36 cellular contexts compared by ENCODE assay signal in genomic region chr9:116196806-116197205, GRCh38. TPM values are rescaled to one million over a fixed set of nuclear protein-coding genes. Genes with fewer than 3 reads are reported as not detected.
"Had no signal": no experiment of that assay in that cellular context is flagged by ENCODE, and none has a peak within 500 bp of the region (broad histone marks: within the 10 kb centered on the region; RNA-seq: fewer than 3 reads in every experiment).

No MANE protein-coding gene starts in this region.

- H3K4me3 ChIP-seq: adrenal gland, body of pancreas, coronary artery, dorsolateral prefrontal cortex, gastroesophageal sphincter, heart right ventricle had no signal

- DNase-seq: activated CD4-positive, alpha-beta memory T cell treated with anti-CD3 and anti-CD28 coated beads for 36 hours; activated CD4-positive, alpha-beta T cell treated with anti-CD3 and anti-CD28 coated beads for 36 hours; activated CD4-positive, alpha-beta T cell treated with anti-CD3 and anti-CD28 coated beads, Interleukin-2, amount 10 ng/mL, durations not matched to agents 24 days and 14 days; activated CD4-positive, CD25-positive, alpha-beta regulatory T cell; activated CD4-positive, CD25-positive, alpha-beta regulatory T cell treated with anti-CD3 and anti-CD28 coated beads, Interleukin-2, amount 50 U/mL, for 72 hours; activated CD8-positive, alpha-beta memory T cell treated with anti-CD3 and anti-CD28 coated beads, Interleukin-2, amount 10 ng/mL, durations not matched to agents 7 days and 5 days; activated CD8-positive, alpha-beta memory T cell treated with anti-CD3 and anti-CD28 coated beads, Interleukin-2, amount 50 U/mL, for 4 hours; activated CD8-positive, alpha-beta T cell treated with anti-CD3 and anti-CD28 coated beads, Interleukin-2, amount 10 ng/mL, durations not matched to agents 7 days and 5 days; activated effector memory CD4-positive, alpha-beta T cell treated with anti-CD3 and anti-CD28 coated beads, Interleukin-2, amount 50 U/mL, for 16 hours; activated naive CD4-positive, alpha-beta T cell treated with anti-CD3 and anti-CD28 coated beads for 36 hours; activated naive CD8-positive, alpha-beta T cell treated with anti-CD3 and anti-CD28 coated beads for 36 hours; activated naive CD8-positive, alpha-beta T cell treated with anti-CD3 and anti-CD28 coated beads, Interleukin-2, amount 50 U/mL, for 24 hours; activated T-cell treated with anti-CD3 and anti-CD28 coated beads, Interleukin-2, amount 50 U/mL, for 1 hour; activated T-cell treated with anti-CD3 and anti-CD28 coated beads, Interleukin-2, amount 50 U/mL, for 48 hours; adrenal gland; amygdala; aorta; body of pancreas; caudate nucleus; dorsolateral prefrontal cortex; effector memory CD4-positive, alpha-beta T cell; endodermal cell; foreskin melanocyte; heart right ventricle; T-helper 1 cell; T-helper 17 cell; T1000 had no signal

- H3K9me3 Mint-ChIP-seq: activated CD4-positive, alpha-beta memory T cell treated with anti-CD3 and anti-CD28 coated beads for 36 hours; activated CD4-positive, alpha-beta T cell treated with anti-CD3 and anti-CD28 coated beads, Interleukin-2, amount 10 ng/mL, durations not matched to agents 24 days and 14 days; activated naive CD4-positive, alpha-beta T cell treated with anti-CD3 and anti-CD28 coated beads for 36 hours; activated naive CD4-positive, alpha-beta T cell treated with anti-CD3 and anti-CD28 coated beads, Interleukin-2, amount 50 U/mL, for 24 hours; activated naive CD8-positive, alpha-beta T cell treated with anti-CD3 and anti-CD28 coated beads for 36 hours; activated naive CD8-positive, alpha-beta T cell treated with anti-CD3 and anti-CD28 coated beads, Interleukin-2, amount 50 U/mL, for 24 hours; activated T-helper 1 cell treated with anti-CD3 and anti-CD28 coated beads, Interleukin-12 subunit alpha, Interleukin-12 subunit beta, Interleukin-2, Interleukin-4 antibody, amounts not matched to agents 30 ng/mL and 10 ng/mL and 1 ng/mL, durations not matched to agents 14 hours and 24 hours and 36 hours; activated T-helper 2 cell treated with anti-CD3 and anti-CD28 coated beads, Interferon-gamma antibody, Interleukin-2, Interleukin-4, amounts not matched to agents 10 μg/mL and 5 μg/mL and 100 μg/mL, durations not matched to agents 14 hours and 24 hours and 36 hours; dendritic cell treated with granulocyte-macrophage colony-stimulating factor and Interleukin-4, amounts not matched to agents 40 ng/mL and 50 ng/mL, for 4 days; endodermal cell; T-helper 2 cell treated with Interferon-gamma antibody and Interleukin-4, amounts not matched to agents 5 μg/mL and 100 μg/mL, for 36 hours had no signal

- H3K4me3 Mint-ChIP-seq: activated CD4-positive, alpha-beta memory T cell treated with anti-CD3 and anti-CD28 coated beads for 36 hours; activated CD4-positive, alpha-beta T cell treated with anti-CD3 and anti-CD28 coated beads for 36 hours; activated CD4-positive, alpha-beta T cell treated with anti-CD3 and anti-CD28 coated beads, Interleukin-2, amount 10 ng/mL, durations not matched to agents 24 days and 14 days; activated CD8-positive, alpha-beta memory T cell treated with anti-CD3 and anti-CD28 coated beads, Interleukin-2, amount 10 ng/mL, durations not matched to agents 7 days and 5 days; activated CD8-positive, alpha-beta T cell treated with anti-CD3 and anti-CD28 coated beads, Interleukin-2, amount 10 ng/mL, durations not matched to agents 7 days and 5 days; activated naive CD4-positive, alpha-beta T cell treated with anti-CD3 and anti-CD28 coated beads for 36 hours; activated naive CD4-positive, alpha-beta T cell treated with anti-CD3 and anti-CD28 coated beads, Interleukin-2, amount 50 U/mL, for 24 hours; activated naive CD8-positive, alpha-beta T cell treated with anti-CD3 and anti-CD28 coated beads for 36 hours; activated naive CD8-positive, alpha-beta T cell treated with anti-CD3 and anti-CD28 coated beads, Interleukin-2, amount 50 U/mL, for 24 hours; activated T-helper 1 cell treated with anti-CD3 and anti-CD28 coated beads, Interleukin-12 subunit alpha, Interleukin-12 subunit beta, Interleukin-2, Interleukin-4 antibody, amounts not matched to agents 30 ng/mL and 10 ng/mL and 1 ng/mL, durations not matched to agents 14 hours and 24 hours and 36 hours; dendritic cell treated with granulocyte-macrophage colony-stimulating factor and Interleukin-4, amounts not matched to agents 40 ng/mL and 50 ng/mL, for 4 days; endodermal cell; T-helper 17 cell; T-helper 2 cell treated with Interferon-gamma antibody and Interleukin-4, amounts not matched to agents 5 μg/mL and 100 μg/mL, for 36 hours had no signal

- H3K4me1 Mint-ChIP-seq: activated CD4-positive, alpha-beta T cell treated with anti-CD3 and anti-CD28 coated beads for 36 hours; activated CD4-positive, alpha-beta T cell treated with anti-CD3 and anti-CD28 coated beads, Interleukin-2, amount 10 ng/mL, durations not matched to agents 24 days and 14 days; activated CD8-positive, alpha-beta memory T cell treated with anti-CD3 and anti-CD28 coated beads, Interleukin-2, amount 10 ng/mL, durations not matched to agents 7 days and 5 days; activated naive CD4-positive, alpha-beta T cell treated with anti-CD3 and anti-CD28 coated beads, Interleukin-2, amount 50 U/mL, for 24 hours; activated naive CD8-positive, alpha-beta T cell treated with anti-CD3 and anti-CD28 coated beads for 36 hours; activated naive CD8-positive, alpha-beta T cell treated with anti-CD3 and anti-CD28 coated beads, Interleukin-2, amount 50 U/mL, for 24 hours; T-helper 17 cell had no signal

- H3K27ac ChIP-seq: adrenal gland, body of pancreas, coronary artery, dorsolateral prefrontal cortex, gastroesophageal sphincter, heart right ventricle had no signal

- H3K27me3 Mint-ChIP-seq: activated CD4-positive, alpha-beta T cell treated with anti-CD3 and anti-CD28 coated beads for 36 hours; activated CD4-positive, alpha-beta T cell treated with anti-CD3 and anti-CD28 coated beads, Interleukin-2, amount 10 ng/mL, durations not matched to agents 24 days and 14 days; activated CD8-positive, alpha-beta memory T cell treated with anti-CD3 and anti-CD28 coated beads, Interleukin-2, amount 10 ng/mL, durations not matched to agents 7 days and 5 days; activated naive CD8-positive, alpha-beta T cell treated with anti-CD3 and anti-CD28 coated beads for 36 hours; dendritic cell treated with granulocyte-macrophage colony-stimulating factor and Interleukin-4, amounts not matched to agents 40 ng/mL and 50 ng/mL, for 4 days; T-helper 17 cell had no signal

- H3K36me3 Mint-ChIP-seq: activated CD4-positive, alpha-beta memory T cell treated with anti-CD3 and anti-CD28 coated beads for 36 hours; activated CD8-positive, alpha-beta memory T cell treated with anti-CD3 and anti-CD28 coated beads, Interleukin-2, amount 10 ng/mL, durations not matched to agents 7 days and 5 days; activated naive CD4-positive, alpha-beta T cell treated with anti-CD3 and anti-CD28 coated beads, Interleukin-2, amount 50 U/mL, for 24 hours; activated naive CD8-positive, alpha-beta T cell treated with anti-CD3 and anti-CD28 coated beads for 36 hours had no signal

- H3K9me3 ChIP-seq: adrenal gland, body of pancreas, gastroesophageal sphincter, heart right ventricle had no signal

- H3K27me3 ChIP-seq: adrenal gland, body of pancreas, heart right ventricle had no signal

- H3K36me3 ChIP-seq: adrenal gland, gastroesophageal sphincter, heart right ventricle had no signal

- H3K4me1 ChIP-seq: adrenal gland, body of pancreas, gastroesophageal sphincter had no signal

- ATAC-seq: activated CD4-positive, alpha-beta T cell treated with anti-CD3 and anti-CD28 coated beads for 36 hours; activated CD8-positive, alpha-beta memory T cell treated with anti-CD3 and anti-CD28 coated beads, Interleukin-2, amount 10 ng/mL, durations not matched to agents 7 days and 5 days; activated CD8-positive, alpha-beta T cell treated with anti-CD3 and anti-CD28 coated beads, Interleukin-2, amount 10 ng/mL, durations not matched to agents 7 days and 5 days; activated naive CD8-positive, alpha-beta T cell treated with anti-CD3 and anti-CD28 coated beads, Interleukin-2, amount 50 U/mL, for 24 hours; body of pancreas; esophagus mucosa; gastroesophageal sphincter; heart right ventricle; T-helper 17 cell had no signal

- H3K27ac Mint-ChIP-seq: activated CD4-positive, alpha-beta memory T cell treated with anti-CD3 and anti-CD28 coated beads for 36 hours; activated CD4-positive, alpha-beta T cell treated with anti-CD3 and anti-CD28 coated beads for 36 hours; activated CD4-positive, alpha-beta T cell treated with anti-CD3 and anti-CD28 coated beads, Interleukin-2, amount 10 ng/mL, durations not matched to agents 24 days and 14 days; activated CD8-positive, alpha-beta memory T cell treated with anti-CD3 and anti-CD28 coated beads, Interleukin-2, amount 10 ng/mL, durations not matched to agents 7 days and 5 days; activated CD8-positive, alpha-beta T cell treated with anti-CD3 and anti-CD28 coated beads, Interleukin-2, amount 10 ng/mL, durations not matched to agents 7 days and 5 days; activated naive CD4-positive, alpha-beta T cell treated with anti-CD3 and anti-CD28 coated beads for 36 hours; activated naive CD4-positive, alpha-beta T cell treated with anti-CD3 and anti-CD28 coated beads, Interleukin-2, amount 50 U/mL, for 24 hours; activated naive CD8-positive, alpha-beta T cell treated with anti-CD3 and anti-CD28 coated beads for 36 hours; activated naive CD8-positive, alpha-beta T cell treated with anti-CD3 and anti-CD28 coated beads, Interleukin-2, amount 50 U/mL, for 24 hours; activated T-helper 1 cell treated with anti-CD3 and anti-CD28 coated beads, Interleukin-12 subunit alpha, Interleukin-12 subunit beta, Interleukin-2, Interleukin-4 antibody, amounts not matched to agents 30 ng/mL and 10 ng/mL and 1 ng/mL, durations not matched to agents 14 hours and 24 hours and 36 hours; activated T-helper 2 cell treated with anti-CD3 and anti-CD28 coated beads, Interferon-gamma antibody, Interleukin-2, Interleukin-4, amounts not matched to agents 10 μg/mL and 5 μg/mL and 100 μg/mL, durations not matched to agents 14 hours and 24 hours and 36 hours; dendritic cell treated with granulocyte-macrophage colony-stimulating factor and Interleukin-4, amounts not matched to agents 40 ng/mL and 50 ng/mL, for 4 days; endodermal cell; T-helper 17 cell; T-helper 2 cell treated with Interferon-gamma antibody and Interleukin-4, amounts not matched to agents 5 μg/mL and 100 μg/mL, for 36 hours had no signal

RNA-seq across cellular contexts. Expression of gene PAPPA, which starts 43.2 kb away (rescaled TPM):
- total RNA-seq: activated CD4-positive, alpha-beta memory T cell treated with anti-CD3 and anti-CD28 coated beads for 36 hours; activated CD4-positive, alpha-beta T cell treated with anti-CD3 and anti-CD28 coated beads for 36 hours; activated CD4-positive, alpha-beta T cell treated with anti-CD3 and anti-CD28 coated beads, Interleukin-2, amount 10 ng/mL, durations not matched to agents 24 days and 14 days; activated CD8-positive, alpha-beta memory T cell treated with anti-CD3 and anti-CD28 coated beads for 36 hours; activated CD8-positive, alpha-beta memory T cell treated with anti-CD3 and anti-CD28 coated beads, Interleukin-2, amount 10 ng/mL, durations not matched to agents 7 days and 5 days; activated CD8-positive, alpha-beta T cell treated with anti-CD3 and anti-CD28 coated beads, Interleukin-2, amount 10 ng/mL, durations not matched to agents 7 days and 5 days; activated naive CD4-positive, alpha-beta T cell treated with anti-CD3 and anti-CD28 coated beads for 36 hours; activated naive CD8-positive, alpha-beta T cell treated with anti-CD3 and anti-CD28 coated beads for 36 hours; activated T-helper 1 cell treated with anti-CD3 and anti-CD28 coated beads, Interleukin-12 subunit alpha, Interleukin-12 subunit beta, Interleukin-2, Interleukin-4 antibody, amounts not matched to agents 30 ng/mL and 10 ng/mL and 1 ng/mL, durations not matched to agents 14 hours and 24 hours and 36 hours; activated T-helper 2 cell treated with anti-CD3 and anti-CD28 coated beads, Interferon-gamma antibody, Interleukin-2, Interleukin-4, amounts not matched to agents 10 μg/mL and 5 μg/mL and 100 μg/mL, durations not matched to agents 14 hours and 24 hours and 36 hours had no signal
